In the genomic region with DNA sequence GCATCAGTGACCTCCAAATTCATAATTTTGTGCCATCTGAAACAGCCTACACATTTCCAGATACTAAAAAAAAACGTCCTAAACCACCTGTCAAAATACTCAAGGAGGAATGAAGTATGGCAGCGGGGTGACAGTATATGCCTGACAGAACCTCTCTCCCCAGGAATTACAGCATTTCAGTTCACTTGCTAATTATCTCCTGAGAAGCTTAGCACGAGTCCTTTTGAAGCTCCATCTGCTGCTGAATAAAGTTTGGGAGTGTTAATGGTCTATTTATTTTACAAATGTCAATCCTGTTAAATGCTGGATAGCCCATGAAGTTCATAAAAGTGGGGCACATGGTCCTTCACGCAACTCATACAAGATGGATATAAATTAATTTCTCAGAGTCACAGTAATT, we compare ENCODE assay signal across 25 cellular contexts. TPM values are rescaled to one million over a fixed set of nuclear protein-coding genes. Genes with fewer than 3 reads are reported as not detected.
A peak's percentile ranks its signal among the peaks of the same experiment; 100 is the strongest.
DNase-seq lines count a peak whose midpoint lies in the region; ATAC-seq, FAIRE-seq and TF ChIP-seq lines count a peak whose summit lies in the region.
"Had no signal": no experiment of that assay in that cellular context is flagged by ENCODE, and none has a peak within 500 bp of the region (broad histone marks: within the 10 kb centered on the region; RNA-seq: fewer than 3 reads in every experiment).

No MANE protein-coding gene starts in this region.

- intact Hi-C loops in K562 (cut with micrococcal nuclease): no loop called here

- H4K20me1 ChIP-seq in GM23338 (replicated peaks; ENCODE audit: insufficient read depth) (no peaks in the 10 kb centered on the region; the same call in 1 of the 2 replicates), K562 (replicated peaks; ENCODE audit: control insufficient read depth, insufficient read depth, low read length) (no peaks in the 10 kb centered on the region)
- H4K20me1 ChIP-seq: BLaER1 had no signal

- DNase-seq in GM23338 (ENCODE audit: low spot score) (peak; percentile 64), NCI-H2227 (lab: John Stamatoyannopoulos, UW; ENCODE audit: unreplicated experiment) (peak; percentile 42), K562 (ENCODE audit: extremely low read depth in 1 of 4, low spot score in 3 of 4) (no peak), iPS-NIHi11 (ENCODE audit: low spot score) (peak; percentile 24), T-helper 9 cell (no peak), NCI-H2107 treated with DMSO at 0.1 percent for 48 hours (lab: John Stamatoyannopoulos, UW; ENCODE audit: unreplicated experiment) (no peak)
- no peak for DNase-seq in activated CD4-positive, alpha-beta T cell treated with anti-CD3 and anti-CD28 coated beads, Interleukin-2, amount 50 U/mL, for 48 hours
- DNase-seq: activated CD4-positive, alpha-beta T cell treated with anti-CD3 and anti-CD28 coated beads for 36 hours; activated T-cell treated with anti-CD3 and anti-CD28 coated beads, Interleukin-2, amount 50 U/mL, for 24 hours; cortex of kidney; esophagus squamous epithelium; hippocampal formation; Kasumi-1; kidney glomerular epithelial cell; MV-4-11; NCI-H187; RPMI8226; transverse colon had no signal

- no peaks in the 10 kb centered on the region for H3K9me3 ChIP-seq in K562 (replicated peaks; ENCODE audit: control insufficient read depth, insufficient read depth, low read depth, low read length)
- H3K9me3 ChIP-seq: BLaER1, esophagus squamous epithelium, transverse colon had no signal

- H3K4me1 ChIP-seq in GM23338 (ENCODE audit: insufficient read depth) (peaks cover 26% of the 10 kb centered on the region), K562 (replicated peaks in 1 of 2; ENCODE audit: control insufficient read depth in 2 of 2, insufficient read depth in 2 of 2, low read length in 2 of 2) (no peaks in the 10 kb centered on the region)
- H3K4me1 ChIP-seq: BLaER1, esophagus squamous epithelium, transverse colon had no signal

- POLR2A ChIA-PET in K562 (lab: Yijun Ruan, JAX): interaction anchor here (0.6 kb wide), 1 partner anchor 486 kb away, joined by 3 read pairs; no protein-coding TSS in a partner anchor

- ATAC-seq in GM23338: peak; percentile 96
- no peak for ATAC-seq in K562
- ATAC-seq in HG03565 (IDR thresholded peaks at IDR 0.05; ENCODE audit: unreplicated experiment): no peak
- ATAC-seq: activated CD4-positive, alpha-beta T cell treated with anti-CD3 and anti-CD28 coated beads for 36 hours had no signal

- H3K27me3 ChIP-seq in GM23338 (ENCODE audit: insufficient read depth): peaks cover 93% of the 10 kb centered on the region
- peaks cover 17 to 39% of the 10 kb centered on the region in 2 experiments for H3K27me3 ChIP-seq in K562 (ENCODE audit: control insufficient read depth in 2 of 2, insufficient read depth in 2 of 2, low read length in 2 of 2)
- H3K27me3 ChIP-seq: BLaER1, esophagus squamous epithelium, transverse colon had no signal

- CTCF ChIA-PET in K562 (lab: Yijun Ruan, JAX; ENCODE audit: low intra/inter-chr PET ratio): no interaction called here

- H3K4me3 Mint-ChIP-seq in GM23338: no peak overlapping the region; the same call in 2 of the 3 replicates
- H3K4me3 Mint-ChIP-seq: activated CD4-positive, alpha-beta T cell treated with anti-CD3 and anti-CD28 coated beads for 36 hours; activated T-cell treated with anti-CD3 and anti-CD28 coated beads, Interleukin-2, amount 50 U/mL, for 24 hours; T-helper 1 cell treated with Interleukin-12 subunit alpha and Interleukin-12 subunit beta and Interleukin-4 antibody, amounts not matched to agents 30 μg/mL and 1 μg/mL, for 36 hours had no signal

- no peak for TF ChIP-seq POLR2A in K562 (conservative IDR thresholded peaks at IDR 0.05)

- WGBS in K562 (ENCODE audit: insufficient coverage, low coverage, missing lambda C conversion rate): 4% methylated on average over 4 of the region's 4 CpGs

- no TSS peak for BruUV-seq in K562 (replicated peaks; lab: Mats Ljungman, UMichigan)

- no peak overlapping the region for H3K27ac Mint-ChIP-seq in GM23338
- H3K27ac Mint-ChIP-seq: activated CD4-positive, alpha-beta T cell treated with anti-CD3 and anti-CD28 coated beads for 36 hours; activated T-cell treated with anti-CD3 and anti-CD28 coated beads, Interleukin-2, amount 50 U/mL, for 24 hours; T-helper 1 cell treated with Interleukin-12 subunit alpha and Interleukin-12 subunit beta and Interleukin-4 antibody, amounts not matched to agents 30 μg/mL and 1 μg/mL, for 36 hours had no signal

- H3K9me2 ChIP-seq in GM23338 (ENCODE audit: insufficient read depth): no peaks in the 10 kb centered on the region

- no peaks in the 10 kb centered on the region for H3K36me3 ChIP-seq in GM23338 (ENCODE audit: insufficient read depth)
- H3K36me3 ChIP-seq in K562 (ENCODE audit: control insufficient read depth, insufficient read depth, low read length): no peaks in the 10 kb centered on the region
- H3K36me3 ChIP-seq: BLaER1, esophagus squamous epithelium, transverse colon had no signal

- TF ChIP-seq EP300 in K562 (IDR thresholded peaks at IDR 0.05; ENCODE audit: low read length): no peak

- H3K27me3 Mint-ChIP-seq in GM23338 (ENCODE audit: insufficient read depth, low read depth, poor library complexity): peaks cover 76% of the 10 kb centered on the region
- H3K27me3 Mint-ChIP-seq: activated CD4-positive, alpha-beta T cell treated with anti-CD3 and anti-CD28 coated beads for 36 hours had no signal

- in situ Hi-C loops in K562 (cut with MboI): no loop called here

- no peaks in the 10 kb centered on the region for H3K9me1 ChIP-seq in K562 (ENCODE audit: control insufficient read depth, insufficient read depth, low read length)

- H3K9me3 Mint-ChIP-seq in GM23338: no peaks in the 10 kb centered on the region
- H3K9me3 Mint-ChIP-seq: activated T-cell treated with anti-CD3 and anti-CD28 coated beads, Interleukin-2, amount 50 U/mL, for 24 hours; T-helper 1 cell treated with Interleukin-12 subunit alpha and Interleukin-12 subunit beta and Interleukin-4 antibody, amounts not matched to agents 30 μg/mL and 1 μg/mL, for 36 hours had no signal

- no peak overlapping the region for H3K9ac ChIP-seq in K562 (ENCODE audit: insufficient read depth in 1 of 2, low read depth in 2 of 2, low read length in 2 of 2)
- H3K9ac ChIP-seq: BLaER1 had no signal

- H3K4me2 ChIP-seq in GM23338 (peak overlapping the region; percentile 12), K562 (ENCODE audit: insufficient read depth, low read length) (no peak overlapping the region)
- H3K4me2 ChIP-seq: BLaER1 had no signal

- no peaks in the 10 kb centered on the region for H3K36me3 Mint-ChIP-seq in GM23338 (ENCODE audit: low read depth)

- TF ChIP-seq CTCF in GM23338 (conservative IDR thresholded peaks at IDR 0.05; ENCODE audit: low read depth in 2 of 2) (no peak), K562 (IDR thresholded peaks at IDR 0.05 in 2 of 3, conservative IDR thresholded peaks at IDR 0.05 in 1 of 3; ENCODE audit: insufficient read depth in 2 of 3, low read depth in 1 of 3, low read length in 3 of 3) (no peak)

- peaks cover 22% of the 10 kb centered on the region for H3K4me1 Mint-ChIP-seq in GM23338
- H3K4me1 Mint-ChIP-seq: activated CD4-positive, alpha-beta T cell treated with anti-CD3 and anti-CD28 coated beads for 36 hours had no signal

- H2AFZ ChIP-seq in GM23338: no peak overlapping the region
- H2AFZ ChIP-seq in K562 (ENCODE audit: low read depth, low read length): no peak overlapping the region

- FAIRE-seq in K562 (lab: Jason Lieb, UNC): no peak
- FAIRE-seq: bronchial epithelial cell, frontal cortex had no signal

- H3K79me2 ChIP-seq in GM23338 (replicated peaks; ENCODE audit: insufficient read depth) (no peaks in the 10 kb centered on the region), K562 (ENCODE audit: control insufficient read depth, insufficient read depth, low read length) (no peaks in the 10 kb centered on the region)

- H3K27ac ChIP-seq in GM23338 (ENCODE audit: low read depth): no peak overlapping the region
- H3K27ac ChIP-seq in K562 (ENCODE audit: extremely low read depth, low read depth, low read length): no peak overlapping the region
- H3K27ac ChIP-seq: BLaER1, esophagus squamous epithelium, SK-N-MC, transverse colon had no signal

- H3F3A ChIP-seq in GM23338 (replicated peaks; ENCODE audit: low read depth): no peaks in the 10 kb centered on the region

- no peak overlapping the region for H3K4me3 ChIP-seq in GM23338
- no peak overlapping the region for H3K4me3 ChIP-seq in K562
- H3K4me3 ChIP-seq: BLaER1, esophagus squamous epithelium, lung, SK-N-MC, transverse colon had no signal

- TF ChIP-seq RAD21 in K562 (CRISPR knock-in tag; conservative IDR thresholded peaks at IDR 0.05 in 1 of 2, IDR thresholded peaks at IDR 0.05 in 1 of 2): no peak

TF ChIP-seq in GM23338, 12 proteins besides CTCF, POLR2A, EP300 and RAD21:
- TF ChIP-seq NANOG (IDR thresholded peaks at IDR 0.05; ENCODE audit: borderline replicate concordance): peak; percentile 98
- TF ChIP-seq JUNB (IDR thresholded peaks at IDR 0.05; ENCODE audit: unreplicated experiment): no peak

TF ChIP-seq in K562, 482 proteins besides CTCF, POLR2A, EP300 and RAD21 (continues in another document):
- TF ChIP-seq ARID1B (IDR thresholded peaks at IDR 0.05) (no peak), ELF1 (tag; IDR thresholded peaks at IDR 0.05) (0 out of 2 replicates have a peak, but pooled peaks have one; percentile 23), CBX8 (IDR thresholded peaks at IDR 0.05; ENCODE audit: borderline replicate concordance, extremely low read depth, low read depth, low read length, poor library complexity, severe bottlenecking) (peak; percentile 27), ZNF311 (CRISPR knock-in tag; IDR thresholded peaks at IDR 0.05) (no peak)

RNA-seq across cellular contexts. Expression of a gene that starts 29.4 kb away (rescaled TPM):
- total RNA-seq in GM23338 (2014; rRNA removed; shearing (Covaris generic)): 63.4 and 66.7 TPM in 2 replicates
- polyA plus RNA-seq in GM23338 (2016; fragmentation: Nextera tagmentation; extraction: Ambion mirVana): 21.6 and 26.9 TPM in 2 replicates
- 109 and 164 TPM in 2 replicates for total RNA-seq in K562 (2011; cell fraction: chromatin; rRNA removed; ENCODE audit: low replicate concordance)
- total RNA-seq in K562 (2011; cell fraction: nucleolus; rRNA removed): 32.2 and 33.3 TPM in 2 replicates
- total RNA-seq in K562 (2011; cell fraction: nucleoplasm; rRNA removed): 73.6 and 93.8 TPM in 2 replicates
- 31.3 and 36.6 TPM in 2 replicates for total RNA-seq in K562 (2014; rRNA removed)
- total RNA-seq in K562 (2014; rRNA removed; fragmentation: Illumina TruSeq; extraction: Trizol): 53.2 and 56.1 TPM in 2 replicates
- 63.0 and 66.2 TPM in 2 replicates for total RNA-seq in K562 (2015; rRNA removed; fragmentation: Illumina TruSeq; extraction: Trizol)
- total RNA-seq in K562 (2021): 50.3 and 58.2 TPM in 2 replicates
- 38.7 and 46.1 TPM in 2 replicates for polyA plus RNA-seq in K562 (2011; rRNA removed)
- 11.7 and 20.2 TPM in 2 replicates for polyA plus RNA-seq in K562 (2011; cell fraction: cytosol; rRNA removed)
- 74.2 and 149 TPM in 2 replicates for polyA plus RNA-seq in K562 (2011; cell fraction: nucleus; rRNA removed)
- 20.9 and 29.6 TPM in 2 replicates for polyA plus RNA-seq in K562 (2012)
- polyA plus RNA-seq in K562 (2014; fragmentation: Illumina TruSeq; extraction: Trizol): 31.2 and 51.2 TPM in 2 replicates
- 10 to 100 TPM; 18.1 to 37.3 TPM for polyA plus RNA-seq in K562 (2014; fragmentation: Nextera tagmentation; extraction: Ambion mirVana)
- polyA plus RNA-seq in K562 (2014; rRNA removed): 23.9 and 25.8 TPM in 2 replicates
- polyA minus RNA-seq in K562 (2011; rRNA and poly(A)+ RNA removed): 122 and 166 TPM in 2 replicates
- polyA minus RNA-seq in K562 (2011; cell fraction: cytosol; rRNA and poly(A)+ RNA removed): 60.1 and 67.3 TPM in 2 replicates
- polyA minus RNA-seq in K562 (2011; cell fraction: nucleus; rRNA and poly(A)+ RNA removed): 50.6 and 151 TPM in 2 replicates

Comparison
In these comparisons a context has a peak if more than half of its experiments do, and no peak if none do; other contexts are left out.
1. DNase-seq: peak in GM23338 (single experiment), NCI-H2227 (single experiment) and iPS-NIHi11 (single experiment); none in K562 (0 of 4), activated CD4-positive, alpha-beta T cell treated with anti-CD3 and anti-CD28 coated beads, Interleukin-2, amount 50 U/mL, for 48 hours (0 of 2), T-helper 9 cell (single experiment) and NCI-H2107 treated with DMSO at 0.1 percent for 48 hours (single experiment).